ENCODE assay signal across 25 cellular contexts in genomic region chr3:195557327-195557726, GRCh38. TPM values are rescaled to one million over a fixed set of nuclear protein-coding genes. Genes with fewer than 3 reads are reported as not detected.
A peak's percentile ranks its signal among the peaks of the same experiment; 100 is the strongest.
DNase-seq lines count a peak whose midpoint lies in the region; ATAC-seq and TF ChIP-seq lines count a peak whose summit lies in the region.
"Had no signal": no experiment of that assay in that cellular context is flagged by ENCODE, and none has a peak within 500 bp of the region (broad histone marks: within the 10 kb centered on the region; RNA-seq: fewer than 3 reads in every experiment).

No MANE protein-coding gene starts in this region.

- H3K36me3 Mint-ChIP-seq in Caco-2 (ENCODE audit: insufficient read depth, unreplicated experiment) (peaks cover 14% of the 10 kb centered on the region), endodermal cell (ENCODE audit: low read depth) (no peaks in the 10 kb centered on the region)
- H3K36me3 Mint-ChIP-seq: CD4-positive, alpha-beta memory T cell had no signal

- POLR2A ChIA-PET in Caco-2 (lab: Charles Lee), result no interaction called here

- no peak for TF ChIP-seq CTCF in Caco-2 (IDR thresholded peaks at IDR 0.05; ENCODE audit: insufficient read depth in 1 of 2, low read depth in 1 of 2, low read length in 1 of 2, severe bottlenecking in 1 of 2, unreplicated experiment in 1 of 2)
- no peak for TF ChIP-seq CTCF in endodermal cell (conservative IDR thresholded peaks at IDR 0.05)
- TF ChIP-seq CTCF in psoas muscle (IDR thresholded peaks at IDR 0.05), result no peak

- H3K9me3 ChIP-seq in Caco-2 (no peaks in the 10 kb centered on the region), endodermal cell (ENCODE audit: control insufficient read depth, low read length) (no peaks in the 10 kb centered on the region), psoas muscle (no peaks in the 10 kb centered on the region)
- H3K9me3 ChIP-seq: BLaER1, HAP-1, MG63 had no signal

- H3K9me3 Mint-ChIP-seq in Caco-2 (ENCODE audit: unreplicated experiment) (peaks cover 9% of the 10 kb centered on the region), endodermal cell (no peaks in the 10 kb centered on the region)
- H3K9me3 Mint-ChIP-seq: CD4-positive, alpha-beta memory T cell had no signal

- H3K27ac ChIP-seq in endodermal cell (ENCODE audit: low read depth, low read length), result peak overlapping the region; percentile 44
- H3K27ac ChIP-seq in psoas muscle, result peak overlapping the region; percentile 81
- H3K27ac ChIP-seq in caudate nucleus (ENCODE audit: low read depth, low read length), result no peak overlapping the region
- H3K27ac ChIP-seq: BLaER1, RWPE1 had no signal

- ATAC-seq in psoas muscle, result no peak
- ATAC-seq: Panc1 had no signal

- H3K4me3 Mint-ChIP-seq in Caco-2 (ENCODE audit: unreplicated experiment) (peak overlapping the region; percentile 14), endodermal cell (no peak overlapping the region)
- H3K4me3 Mint-ChIP-seq: CD4-positive, alpha-beta memory T cell had no signal

- H3K27me3 Mint-ChIP-seq in Caco-2 (ENCODE audit: insufficient read depth, unreplicated experiment), result no peaks in the 10 kb centered on the region
- peaks cover 11% of the 10 kb centered on the region for H3K27me3 Mint-ChIP-seq in endodermal cell (ENCODE audit: insufficient read depth)
- H3K27me3 Mint-ChIP-seq: CD4-positive, alpha-beta memory T cell had no signal

- intact Hi-C loops in Caco-2 (cut with micrococcal nuclease; ENCODE audit: unreplicated experiment) (no loop called here), psoas muscle (cut with DNase I) (loop anchor here in 1 of 2 donors (5.0 kb wide), 1 partner anchor 295 kb away; no protein-coding TSS in a partner anchor)

- no peaks in the 10 kb centered on the region for H3K27me3 ChIP-seq in Caco-2 (replicated peaks; ENCODE audit: control insufficient read depth, insufficient read depth, low read length)
- H3K27me3 ChIP-seq in endodermal cell (ENCODE audit: control insufficient read depth, insufficient read depth, low read length, poor library complexity, severe bottlenecking), result no peaks in the 10 kb centered on the region
- no peaks in the 10 kb centered on the region for H3K27me3 ChIP-seq in psoas muscle (ENCODE audit: insufficient read depth in 3 of 3, low read length in 2 of 3)
- H3K27me3 ChIP-seq: BLaER1 had no signal

- H3K4me1 ChIP-seq in Caco-2, result peaks cover 34% of the 10 kb centered on the region
- H3K4me1 ChIP-seq in endodermal cell (ENCODE audit: control insufficient read depth, insufficient read depth, low read length), result no peaks in the 10 kb centered on the region
- peaks cover 22% of the 10 kb centered on the region for H3K4me1 ChIP-seq in psoas muscle
- H3K4me1 ChIP-seq: BLaER1, HAP-1 had no signal

- H3K4me1 Mint-ChIP-seq in Caco-2 (ENCODE audit: low read depth, unreplicated experiment), result peaks cover 22% of the 10 kb centered on the region
- no peaks in the 10 kb centered on the region for H3K4me1 Mint-ChIP-seq in endodermal cell

- 87 to 90% methylated on average over 2 to 4 of the region's 4 CpGs for WGBS in endodermal cell (ENCODE audit: insufficient coverage in 1 of 2, insufficient read length in 1 of 2), 2 experiments
- WGBS in psoas muscle, 3 donors, result 73 to 84% (median 78%) methylated on average over 4 of the region's 4 CpGs

- no TSS peak for BruUV-seq in Caco-2 (replicated peaks; lab: Mats Ljungman, UMichigan)

- H3K27ac Mint-ChIP-seq in Caco-2 (ENCODE audit: unreplicated experiment) (peak overlapping the region; percentile 70), endodermal cell (no peak overlapping the region)

- CTCF ChIA-PET in Caco-2 (lab: Charles Lee), result interaction anchor here (0.6 kb wide), 1 partner anchor 9 kb away, joined by 3 read pairs; no protein-coding TSS in a partner anchor

- H3K9ac ChIP-seq in endodermal cell (ENCODE audit: extremely low read depth, low read length, poor library complexity, severe bottlenecking), result no peak overlapping the region
- H3K9ac ChIP-seq: BLaER1 had no signal

- H3K4me3 ChIP-seq in Caco-2 (ENCODE audit: low read depth, low read length) (no peak overlapping the region), endodermal cell (ENCODE audit: low read length) (no peak overlapping the region), psoas muscle (no peak overlapping the region)
- H3K4me3 ChIP-seq: BLaER1, HAP-1, MG63 had no signal

- no peaks in the 10 kb centered on the region for H3K36me3 ChIP-seq in Caco-2 (ENCODE audit: control insufficient read depth, insufficient read depth, low read length)
- H3K36me3 ChIP-seq in endodermal cell (ENCODE audit: control insufficient read depth, insufficient read depth, low read length), result no peaks in the 10 kb centered on the region
- H3K36me3 ChIP-seq in psoas muscle (ENCODE audit: insufficient read depth in 1 of 2, low read depth in 1 of 2), result no peaks in the 10 kb centered on the region
- H3K36me3 ChIP-seq: BLaER1, HAP-1, MG63 had no signal

- no peak for DNase-seq in Caco-2
- DNase-seq in NCI-H82 (lab: John Stamatoyannopoulos, UW), result peak; percentile 79
- no peak for DNase-seq in endodermal cell
- no peak for DNase-seq in psoas muscle
- no peak for DNase-seq in medulla oblongata (ENCODE audit: extremely low spot score)
- DNase-seq in AG08396 (ENCODE audit: low spot score), result no peak
- DNase-seq in caudate nucleus (lab: John Stamatoyannopoulos, UW), result no peak
- DNase-seq: CD4-positive, alpha-beta memory T cell; COR-L47; DMS 273 treated with DMSO at 0.1 percent for 48 hours; DMS79 treated with DMSO at 0.1 percent for 48 hours; GF-D8; GOT3; KG1; MG63; NCI-H2029; NCI-H226; NCI-H510A treated with DMSO at 0.1 percent for 48 hours; NCI-H748 treated with DMSO at 0.1 percent for 48 hours; NK-92 treated with Interleukin-12 subunit alpha and Interleukin-12 subunit beta, amount 100 ng/mL, for 24 hours; SHP77 had no signal

RNA-seq across cellular contexts. Expression of gene PPP1R2, which starts 14.2 kb away (rescaled TPM):
- total RNA-seq in Caco-2 (2022) (135 and 150 TPM in 2 replicates), endodermal cell (10 to 100 TPM; 24.2 to 30.7 TPM), psoas muscle (100 to 1,000 TPM in 1 of 4 donors, 10 to 100 TPM in 3; 52.3 to 152 (median 91.5) TPM)
- polyA plus RNA-seq in endodermal cell (2013, experiment 1 of 2), result 32.5 TPM
- 33.1 TPM for polyA plus RNA-seq in endodermal cell (2013, experiment 2 of 2)
- 10 to 100 TPM; 45.0 to 81.9 (median 70.6) TPM for polyA plus RNA-seq in psoas muscle

RNA-seq across cellular contexts. Expression of gene APOD, which starts 26.4 kb away (rescaled TPM):
- total RNA-seq in Caco-2 (2022), result 62.0 and 101 TPM in 2 replicates
- not detected for total RNA-seq in endodermal cell
- not detected for polyA plus RNA-seq in endodermal cell (2013, experiment 1 of 2)
- polyA plus RNA-seq in endodermal cell (2013, experiment 2 of 2), result 0.87 TPM
- 100 to 1,000 TPM; 265 to 468 (median 389) TPM for total RNA-seq in psoas muscle
- polyA plus RNA-seq in psoas muscle, result 100 to 1,000 TPM; 304 to 629 (median 370) TPM
- total RNA-seq: CD4-positive, alpha-beta memory T cell had no signal
- polyA plus RNA-seq: CD4-positive, alpha-beta memory T cell had no signal

Comparison
In these comparisons a context has a peak if more than half of its experiments do, and no peak if none do; other contexts are left out.
1. RNA of gene APOD, which starts 26.4 kb away (total RNA-seq): 265 to 468 TPM in psoas muscle and 62.0 to 101 TPM in Caco-2; not detected in endodermal cell; every median in the first group is over 10 times any median in the second.